Comparison of ENCODE assay signal across 12 cellular contexts in genomic region chr1:236089046-236089773, GRCh38. TPM values are rescaled to one million over a fixed set of nuclear protein-coding genes. Genes with fewer than 3 reads are reported as not detected.
DNase-seq lines count a peak whose midpoint lies in the region; ATAC-seq and FAIRE-seq lines count a peak whose summit lies in the region.
"Had no signal": no experiment of that assay in that cellular context is flagged by ENCODE, and none has a peak within 500 bp of the region (broad histone marks: within the 10 kb centered on the region; RNA-seq: fewer than 3 reads in every experiment).

No MANE protein-coding gene starts in this region.

- FAIRE-seq in urothelium cell line (lab: Jason Lieb, UNC) = no peak
- FAIRE-seq: H1 had no signal

- ATAC-seq in GM19463 (IDR thresholded peaks at IDR 0.05; ENCODE audit: unreplicated experiment) (no peak), GM21529 (IDR thresholded peaks at IDR 0.05; ENCODE audit: unreplicated experiment) (no peak)

- peak; percentile 63 for DNase-seq in AG08396 (ENCODE audit: low spot score)
- DNase-seq in H4 (ENCODE audit: low spot score) = peak; percentile 86
- peak; percentile 35 for DNase-seq in RPMI8226
- peak; percentile 61 for DNase-seq in fibroblast of peridontal ligament (ENCODE audit: extremely low read depth)
- no peak for DNase-seq in urothelium cell line (ENCODE audit: low spot score)
- DNase-seq in activated naive CD4-positive, alpha-beta T cell treated with Interleukin-2 at 50 U/mL for 16 hours = no peak
- DNase-seq: NCI-H1092; stimulated activated naive CD4-positive, alpha-beta T cell; uterus had no signal

RNA-seq across cellular contexts. Expression of gene NID1, which starts 24.3 kb away (rescaled TPM):
- total RNA-seq in H4 (2014; rRNA removed; shearing (Covaris generic)) = 14.0 and 19.2 TPM in 2 replicates

RNA-seq across cellular contexts. Expression of gene GPR137B, which starts 53.1 kb away (rescaled TPM):
- total RNA-seq in H4 (2014; rRNA removed; shearing (Covaris generic)) = 7.9 and 11.4 TPM in 2 replicates

Comparison
In these comparisons a context has a peak if more than half of its experiments do, and no peak if none do; other contexts are left out.
1. DNase-seq: peak in AG08396 (single experiment), H4 (single experiment), RPMI8226 (single experiment) and fibroblast of peridontal ligament (single experiment); none in urothelium cell line (single experiment) and activated naive CD4-positive, alpha-beta T cell treated with Interleukin-2 at 50 U/mL for 16 hours (single experiment).